Comparison of ENCODE assay signal across 20 cellular contexts in genomic region chr14:84068288-84068687, GRCh38.
DNase-seq lines count a peak whose midpoint lies in the region; ATAC-seq, FAIRE-seq and TF ChIP-seq lines count a peak whose summit lies in the region.
"Had no signal": no experiment of that assay in that cellular context is flagged by ENCODE, and none has a peak within 500 bp of the region (broad histone marks: within the 10 kb centered on the region; RNA-seq: fewer than 3 reads in every experiment).

No MANE protein-coding gene starts in this region.

- H3K4me1 ChIP-seq in HepG2 (ENCODE audit: insufficient read depth, low read length) (no peaks in the 10 kb centered on the region), right lobe of liver (no peaks in the 10 kb centered on the region), H1 (replicated peaks in 1 of 4; ENCODE audit: control insufficient read depth in 3 of 4, insufficient read depth in 4 of 4, low read length in 3 of 4) (no peaks in the 10 kb centered on the region)
- H3K4me1 ChIP-seq: A549; BLaER1 treated with 17β-estradiol and CSF1 and Interleukin-3, amounts not matched to agents 10 nM and 100 nM; Caco-2 had no signal

- H3K23me2 ChIP-seq in H1 (ENCODE audit: low read depth, low read length) = no peaks in the 10 kb centered on the region

- no peak overlapping the region for H3K4me3 ChIP-seq in HepG2 (replicated peaks in 1 of 3; ENCODE audit: insufficient read depth in 1 of 3, low read depth in 2 of 3, low read length in 3 of 3)
- H3K4me3 ChIP-seq in right lobe of liver = no peak overlapping the region
- no peak overlapping the region for H3K4me3 ChIP-seq in H1 (ENCODE audit: extremely low read depth in 1 of 4, insufficient read depth in 2 of 4, low read depth in 3 of 4, low read length in 4 of 4)
- H3K4me3 ChIP-seq: A549; BLaER1 treated with 17β-estradiol and CSF1 and Interleukin-3, amounts not matched to agents 10 nM and 100 nM had no signal

- no peaks in the 10 kb centered on the region for H4K20me1 ChIP-seq in HepG2 (ENCODE audit: insufficient read depth, low read length)
- no peaks in the 10 kb centered on the region for H4K20me1 ChIP-seq in H1 (replicated peaks in 1 of 2; ENCODE audit: control insufficient read depth in 1 of 2, insufficient read depth in 2 of 2, low read length in 2 of 2)
- H4K20me1 ChIP-seq: BLaER1 treated with 17β-estradiol and CSF1 and Interleukin-3, amounts not matched to agents 10 nM and 100 nM had no signal

- H3K36me3 ChIP-seq in HepG2 (replicated peaks in 1 of 2; ENCODE audit: control insufficient read depth in 1 of 2, insufficient read depth in 2 of 2, low read length in 2 of 2) (no peaks in the 10 kb centered on the region), right lobe of liver (no peaks in the 10 kb centered on the region), H1 (ENCODE audit: control insufficient read depth in 2 of 4, insufficient read depth in 4 of 4, low read length in 3 of 4) (no peaks in the 10 kb centered on the region)
- H3K36me3 ChIP-seq: BLaER1 treated with 17β-estradiol and CSF1 and Interleukin-3, amounts not matched to agents 10 nM and 100 nM had no signal

- H2BK120ac ChIP-seq in H1 (replicated peaks; ENCODE audit: low read depth, low read length) = no peak overlapping the region

- no peak overlapping the region for H4K8ac ChIP-seq in H1 (ENCODE audit: extremely low read depth, insufficient read depth, low read length)

- no peak overlapping the region for H2BK5ac ChIP-seq in H1 (ENCODE audit: low read depth, low read length)

- no TSS peak for BruUV-seq in HepG2 (replicated peaks; lab: Mats Ljungman, UMichigan)

- CTCF ChIA-PET in HepG2 (lab: Yijun Ruan, JAX; ENCODE audit: low intra/inter-chr PET ratio, low total read pairs) (no interaction called here), H1 (lab: Charles Lee; ENCODE audit: partially characterized antibody) (no interaction called here)

- WGBS in HepG2 (ENCODE audit: low lambda C conversion rate) = 3% methylated on average over 2 of the region's 2 CpGs
- WGBS in right lobe of liver (ENCODE audit: insufficient coverage, low coverage, low lambda C conversion rate, missing lambda C conversion rate) = 72% methylated on average over 2 of the region's 2 CpGs
- WGBS in H1 (ENCODE audit: extremely low coverage in 1 of 2, insufficient coverage in 1 of 2, insufficient read length in 1 of 2, insufficient replicate concordance in 2 of 2, low coverage in 1 of 2, low lambda C conversion rate in 2 of 2, missing lambda C conversion rate in 1 of 2), 2 experiments = 96% methylated on average over 2 of the region's 2 CpGs; no CpG with 5 or more reads in 1 of the 2 experiments

- H3K79me1 ChIP-seq in H1 (ENCODE audit: low read depth, low read length) = no peaks in the 10 kb centered on the region

- POLR2A ChIA-PET in HepG2 (lab: Yijun Ruan, JAX) = no interaction called here
- POLR2A ChIA-PET in H1 (lab: Charles Lee; ENCODE audit: partially characterized antibody) = no interaction called here

- H2BK20ac ChIP-seq in H1 (ENCODE audit: low read length) = no peak overlapping the region

- no peak overlapping the region for H3K56ac ChIP-seq in H1 (replicated peaks; ENCODE audit: insufficient read length, low read depth, low read length)

- no peak for FAIRE-seq in HepG2 (lab: Jason Lieb, UNC)
- FAIRE-seq in H1 (lab: Jason Lieb, UNC) = no peak
- FAIRE-seq: A549, D721Med, G401.6, GM12891, GM19239 had no signal

- no peaks in the 10 kb centered on the region; a peak in 1 of 5 replicates for H3K27me3 ChIP-seq in HepG2 (ENCODE audit: control insufficient read depth in 1 of 2, insufficient read depth in 2 of 2, low read length in 2 of 2)
- no peaks in the 10 kb centered on the region for H3K27me3 ChIP-seq in right lobe of liver
- peaks cover 0 to 1% (median 0%) of the 10 kb centered on the region in 4 experiments; a peak in 1 of 7 replicates for H3K27me3 ChIP-seq in H1 (replicated peaks in 1 of 4; ENCODE audit: control insufficient read depth in 3 of 4, extremely low read depth in 1 of 4, insufficient read depth in 3 of 4, low read length in 3 of 4)
- H3K27me3 ChIP-seq: BLaER1 treated with 17β-estradiol and CSF1 and Interleukin-3, amounts not matched to agents 10 nM and 100 nM had no signal

- H3K23ac ChIP-seq in H1 (ENCODE audit: insufficient read length) = no peak overlapping the region

- intact Hi-C loops in HepG2 (cut with micrococcal nuclease; ENCODE audit: unreplicated experiment) = no loop called here
- intact Hi-C loops in right lobe of liver (cut with DNase I) = no loop called here

- H4K91ac ChIP-seq in H1 (replicated peaks; ENCODE audit: insufficient read length, low read length) = no peak overlapping the region

- no peaks in the 10 kb centered on the region for H3K79me2 ChIP-seq in HepG2 (ENCODE audit: insufficient read depth, low read length)
- no peaks in the 10 kb centered on the region for H3K79me2 ChIP-seq in H1 (ENCODE audit: control insufficient read depth in 1 of 2, insufficient read depth in 2 of 2, low read length in 2 of 2)

- H3K9ac ChIP-seq in HepG2 (ENCODE audit: insufficient read depth, low read depth, low read length) (no peak overlapping the region), H1 (replicated peaks in 1 of 4; ENCODE audit: extremely low read depth in 1 of 4, low read depth in 3 of 4, low read length in 3 of 4) (no peak overlapping the region)
- H3K9ac ChIP-seq: BLaER1 treated with 17β-estradiol and CSF1 and Interleukin-3, amounts not matched to agents 10 nM and 100 nM had no signal

- H3K4ac ChIP-seq in H1 (replicated peaks; ENCODE audit: insufficient read length, low read depth, low read length) = no peak overlapping the region

- H3K4me2 ChIP-seq in HepG2 (ENCODE audit: low read depth, low read length) (no peak overlapping the region), H1 (ENCODE audit: insufficient read depth in 1 of 2, low read depth in 2 of 2, low read length in 2 of 2) (no peak overlapping the region)
- H3K4me2 ChIP-seq: A549; BLaER1 treated with 17β-estradiol and CSF1 and Interleukin-3, amounts not matched to agents 10 nM and 100 nM had no signal

- TF ChIP-seq EP300 in HepG2 (IDR thresholded peaks at IDR 0.05; ENCODE audit: low read depth in 2 of 2, low read length in 2 of 2) (no peak), HepG2 (CRISPR knock-in tag; IDR thresholded peaks at IDR 0.05; ENCODE audit: borderline replicate concordance) (no peak), H1 (IDR thresholded peaks at IDR 0.05; ENCODE audit: borderline replicate concordance in 1 of 2, low read depth in 2 of 2, low read length in 2 of 2) (no peak)

- H2BK15ac ChIP-seq in H1 (ENCODE audit: low read length) = no peak overlapping the region

- H3K18ac ChIP-seq in H1 (ENCODE audit: extremely low read depth, low read length) = no peak overlapping the region

- H3K27ac ChIP-seq in HepG2 (ENCODE audit: extremely low read length, insufficient read depth, low read length) = no peak overlapping the region
- no peak overlapping the region for H3K27ac ChIP-seq in right lobe of liver
- no peak overlapping the region for H3K27ac ChIP-seq in H1 (ENCODE audit: low read depth, low read length)
- H3K27ac ChIP-seq: 22Rv1; A549; BLaER1 treated with 17β-estradiol and CSF1 and Interleukin-3, amounts not matched to agents 10 nM and 100 nM; C4-2B had no signal

- in situ Hi-C loops in HepG2 (cut with HindIII; ENCODE audit: extremely low pct_ligation_motif_present, low pct_unique_long_range_greater_than_20kb) = no loop called here

- DNase-seq in HepG2 (ENCODE audit: low spot score) (no peak), right lobe of liver (no peak), H1 (ENCODE audit: low read depth in 1 of 2, low spot score in 2 of 2) (no peak), NCI-H1694 treated with DMSO at 0.1 percent for 48 hours (lab: John Stamatoyannopoulos, UW) (no peak), omental fat pad (ENCODE audit: low spot score) (no peak)
- DNase-seq: AML-193; Caco-2; Calu3; CD4-positive, alpha-beta T cell; CD8-positive, alpha-beta T cell; DMS79 treated with DMSO at 0.1 percent for 48 hours; GF-D8 had no signal

- no peak for TF ChIP-seq CTCF in HepG2 (CRISPR knock-in tag; IDR thresholded peaks at IDR 0.05)
- TF ChIP-seq CTCF in right lobe of liver (IDR thresholded peaks at IDR 0.05) = no peak
- no peak for TF ChIP-seq CTCF in H1 (IDR thresholded peaks at IDR 0.05; ENCODE audit: control extremely low read depth in 1 of 3, insufficient read depth in 1 of 3, low read depth in 1 of 3, low read length in 3 of 3)
- TF ChIP-seq CTCF in omental fat pad (IDR thresholded peaks at IDR 0.05) = no peak

- no peak for ATAC-seq in HepG2
- ATAC-seq in right lobe of liver = no peak
- ATAC-seq in omental fat pad (ENCODE audit: low FRiP score) = no peak
- ATAC-seq: A549; CD8-positive, alpha-beta T cell had no signal

- no peak overlapping the region for H3K14ac ChIP-seq in H1 (ENCODE audit: insufficient read length)

- no peak overlapping the region for H4K5ac ChIP-seq in H1 (ENCODE audit: insufficient read length, low read depth, low read length)

- H3K9me3 ChIP-seq in HepG2 (ENCODE audit: low read length) (peaks cover 58% of the 10 kb centered on the region), right lobe of liver (no peaks in the 10 kb centered on the region), H1 (ENCODE audit: insufficient read depth in 2 of 2, low read depth in 1 of 2, low read length in 1 of 2) (no peaks in the 10 kb centered on the region)
- H3K9me3 ChIP-seq: A549; BLaER1 treated with 17β-estradiol and CSF1 and Interleukin-3, amounts not matched to agents 10 nM and 100 nM; Caco-2 had no signal

- H2AFZ ChIP-seq in HepG2 (ENCODE audit: low read length) (no peak overlapping the region), H1 (ENCODE audit: low read length) (no peak overlapping the region)

- H2AK5ac ChIP-seq in H1 (ENCODE audit: low read depth, low read length) = no peak overlapping the region

- TF ChIP-seq RAD21 in HepG2 (CRISPR knock-in tag; IDR thresholded peaks at IDR 0.05) (no peak), H1 (IDR thresholded peaks at IDR 0.05 in 1 of 2, conservative IDR thresholded peaks at IDR 0.05 in 1 of 2; ENCODE audit: low read depth in 2 of 2, low read length in 2 of 2) (no peak)

- TF ChIP-seq POLR2A in HepG2 (IDR thresholded peaks at IDR 0.05; ENCODE audit: insufficient read depth in 1 of 2, low read depth in 2 of 2, low read length in 2 of 2) (no peak), right lobe of liver (IDR thresholded peaks at IDR 0.05) (no peak), H1 (IDR thresholded peaks at IDR 0.05; ENCODE audit: control extremely low read depth in 1 of 2, low read depth in 2 of 2, low read length in 2 of 2) (no peak)

- no peak overlapping the region for H2BK12ac ChIP-seq in H1 (ENCODE audit: low read depth, low read length)

TF ChIP-seq in HepG2, 621 proteins besides CTCF, POLR2A, EP300 and RAD21:
- TF ChIP-seq ZNF775 (CRISPR knock-in tag; IDR thresholded peaks at IDR 0.05; ENCODE audit: borderline replicate concordance) = no peak
- peak; percentile 49 for TF ChIP-seq CEBPB (IDR thresholded peaks at IDR 0.05; ENCODE audit: borderline replicate concordance, low read depth, low read length)

TF ChIP-seq in H1, 55 proteins besides CTCF, POLR2A, EP300 and RAD21:
- TF ChIP-seq CEBPB (IDR thresholded peaks at IDR 0.05; ENCODE audit: low read depth, low read length) (peak; percentile 35; the same call in 1 of the 2 replicates), KDM5A (IDR thresholded peaks at IDR 0.05; ENCODE audit: low read length) (no peak)

Comparison
In these comparisons a context has a peak if more than half of its experiments do, and no peak if none do; other contexts are left out.
1. Of the 41 proteins assayed by ChIP-seq in both HepG2 and H1: peak only in HepG2: none; only in H1: none; in both: CEBPB; in neither: 40.